ENCODE assay signal across 14 cellular contexts in the genomic region with DNA sequence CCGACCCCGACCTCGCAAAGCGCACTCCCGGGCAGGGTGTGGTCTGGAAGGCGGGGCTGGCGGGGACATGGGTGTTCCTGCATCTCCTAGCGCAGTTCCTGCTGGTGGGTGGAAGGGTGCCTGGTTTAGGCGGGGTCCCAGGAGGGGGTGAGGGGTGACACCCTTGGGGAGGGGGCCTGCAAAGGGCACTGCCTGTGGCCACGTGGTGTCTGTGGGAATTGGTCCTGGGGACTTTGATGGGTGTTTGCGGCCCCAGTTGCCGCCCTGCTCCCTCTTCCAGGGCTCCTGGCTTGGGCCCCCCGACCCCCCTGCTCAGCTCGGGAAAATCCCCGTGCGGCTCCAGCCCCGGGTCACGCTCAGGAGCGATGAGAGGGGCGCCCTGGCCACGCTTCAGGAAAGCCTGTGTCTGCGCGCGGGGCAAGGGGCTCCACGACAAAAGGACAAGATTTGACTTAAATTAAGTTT. TPM values are rescaled to one million over a fixed set of nuclear protein-coding genes. Genes with fewer than 3 reads are reported as not detected.
DNase-seq lines count a peak whose midpoint lies in the region; ATAC-seq and TF ChIP-seq lines count a peak whose summit lies in the region.
"Had no signal": no experiment of that assay in that cellular context is flagged by ENCODE, and none has a peak within 500 bp of the region (broad histone marks: within the 10 kb centered on the region; RNA-seq: fewer than 3 reads in every experiment).

No MANE protein-coding gene starts in this region.

- peaks cover 10% of the 10 kb centered on the region for H3K27me3 Mint-ChIP-seq in activated CD4-positive, alpha-beta T cell treated with anti-CD3 and anti-CD28 coated beads for 36 hours
- H3K27me3 Mint-ChIP-seq in memory B cell = peaks cover 8% of the 10 kb centered on the region

- no peaks in the 10 kb centered on the region for H3K36me3 ChIP-seq in OCI-LY3 (replicated peaks; ENCODE audit: low read depth, low read length)
- H3K36me3 ChIP-seq in thoracic aorta = peaks cover 19% of the 10 kb centered on the region
- no peaks in the 10 kb centered on the region for H3K36me3 ChIP-seq in prostate gland
- H3K36me3 ChIP-seq: transverse colon had no signal

- CTCF ChIA-PET in activated CD4-positive, alpha-beta T cell treated with anti-CD3 and anti-CD28 coated beads for 36 hours (lab: Charles Lee) = interaction anchor here (0.6 to 1.5 kb wide), 11 partner anchors 11 to 267 kb away, joined by 3 to 5 read pairs (median 3); no protein-coding TSS in a partner anchor

- H3K27me3 ChIP-seq in OCI-LY3 (ENCODE audit: low read depth, low read length) = no peaks in the 10 kb centered on the region
- H3K27me3 ChIP-seq in thoracic aorta (replicated peaks; ENCODE audit: insufficient read depth) = no peaks in the 10 kb centered on the region
- H3K27me3 ChIP-seq in prostate gland (replicated peaks; ENCODE audit: insufficient read depth) = no peaks in the 10 kb centered on the region

- H3K4me3 ChIP-seq in OCI-LY3 (ENCODE audit: low read length) (peak overlapping the region; percentile 82), thoracic aorta (no peak overlapping the region), prostate gland (no peak overlapping the region)
- H3K4me3 ChIP-seq: transverse colon had no signal

- no peaks in the 10 kb centered on the region for H3K9me3 ChIP-seq in OCI-LY3 (ENCODE audit: insufficient read depth, low read length)
- H3K9me3 ChIP-seq in thoracic aorta = no peaks in the 10 kb centered on the region
- H3K9me3 ChIP-seq in prostate gland = no peaks in the 10 kb centered on the region
- H3K9me3 ChIP-seq: heart left ventricle, SK-N-SH, transverse colon had no signal

- H3K4me1 ChIP-seq in OCI-LY3 (ENCODE audit: low read length) (no peaks in the 10 kb centered on the region), thoracic aorta (ENCODE audit: control insufficient read depth in 1 of 2, low read depth in 2 of 2) (peaks cover 0 to 3% of the 10 kb centered on the region in 2 donors), prostate gland (replicated peaks) (no peaks in the 10 kb centered on the region)

- peak; percentile 22 for DNase-seq in activated CD4-positive, alpha-beta T cell treated with anti-CD3 and anti-CD28 coated beads for 36 hours
- no peak for DNase-seq in activated CD4-positive, alpha-beta T cell treated with anti-CD3 and anti-CD28 coated beads, Interleukin-2, amount 50 U/mL, for 48 hours
- DNase-seq in memory B cell (ENCODE audit: low spot score in 2 of 2) (peak; percentile 26 to 31), thoracic aorta (ENCODE audit: low spot score) (no peak), prostate gland (ENCODE audit: low spot score) (no peak), NOMO-1 (lab: John Stamatoyannopoulos, UW; ENCODE audit: unreplicated experiment in 2 of 2) (no peak), COR-L47 (lab: John Stamatoyannopoulos, UW) (no peak)
- DNase-seq: activated CD4-positive, alpha-beta T cell treated with anti-CD3 and anti-CD28 coated beads, Interleukin-2, amount 10 ng/mL, durations not matched to agents 7 days and 5 days; transverse colon had no signal

- no peaks in the 10 kb centered on the region for H3K36me3 Mint-ChIP-seq in activated CD4-positive, alpha-beta T cell treated with anti-CD3 and anti-CD28 coated beads for 36 hours (ENCODE audit: low read depth)
- no peaks in the 10 kb centered on the region for H3K36me3 Mint-ChIP-seq in memory B cell
- H3K36me3 Mint-ChIP-seq: CD4-positive, CD25-positive, alpha-beta regulatory T cell had no signal

- H3K27ac Mint-ChIP-seq in activated CD4-positive, alpha-beta T cell treated with anti-CD3 and anti-CD28 coated beads for 36 hours = no peak overlapping the region
- H3K27ac Mint-ChIP-seq in memory B cell = peak overlapping the region; percentile 87
- H3K27ac Mint-ChIP-seq: activated CD4-positive, alpha-beta T cell treated with anti-CD3 and anti-CD28 coated beads, Interleukin-2, amount 10 ng/mL, durations not matched to agents 7 days and 5 days had no signal

- TF ChIP-seq POLR2A in prostate gland (IDR thresholded peaks at IDR 0.05) = no peak

- peak overlapping the region; percentile 65 for H3K9ac ChIP-seq in OCI-LY3 (ENCODE audit: low read length)
- H3K9ac ChIP-seq: SK-N-SH had no signal

- H4K20me1 ChIP-seq in OCI-LY3 (ENCODE audit: insufficient read depth, low read length) = no peaks in the 10 kb centered on the region

- ATAC-seq in activated CD4-positive, alpha-beta T cell treated with anti-CD3 and anti-CD28 coated beads for 36 hours = no peak
- ATAC-seq in memory B cell (ENCODE audit: low read depth) (peak; percentile 22), thoracic aorta (ENCODE audit: insufficient number of reproducible peaks, low FRiP score, low read depth) (no peak)

- H3K4me3 Mint-ChIP-seq in activated CD4-positive, alpha-beta T cell treated with anti-CD3 and anti-CD28 coated beads for 36 hours = no peak overlapping the region
- H3K4me3 Mint-ChIP-seq in memory B cell = peak overlapping the region; percentile 52
- H3K4me3 Mint-ChIP-seq: activated CD4-positive, alpha-beta T cell treated with anti-CD3 and anti-CD28 coated beads, Interleukin-2, amount 10 ng/mL, durations not matched to agents 7 days and 5 days; activated T-cell treated with anti-CD3 and anti-CD28 coated beads, Interleukin-2, amount 50 U/mL, for 4 hours had no signal

- H2AFZ ChIP-seq in OCI-LY3 (ENCODE audit: low read depth, low read length) = peak overlapping the region; percentile 90

- peak overlapping the region; percentile 100 for H3K4me2 ChIP-seq in OCI-LY3 (ENCODE audit: low read length)
- H3K4me2 ChIP-seq: SK-N-SH had no signal

- H3K9me3 Mint-ChIP-seq in activated CD4-positive, alpha-beta T cell treated with anti-CD3 and anti-CD28 coated beads for 36 hours (ENCODE audit: low read depth) = no peaks in the 10 kb centered on the region
- H3K9me3 Mint-ChIP-seq in memory B cell = no peaks in the 10 kb centered on the region
- H3K9me3 Mint-ChIP-seq: activated CD4-positive, alpha-beta T cell treated with anti-CD3 and anti-CD28 coated beads, Interleukin-2, amount 10 ng/mL, durations not matched to agents 7 days and 5 days; activated T-cell treated with anti-CD3 and anti-CD28 coated beads, Interleukin-2, amount 50 U/mL, for 4 hours had no signal

- intact Hi-C loops in activated CD4-positive, alpha-beta T cell treated with anti-CD3 and anti-CD28 coated beads for 36 hours (cut with DNase I, micrococcal nuclease) = loop anchor here (1.0 to 5.0 kb wide), 6 partner anchors 25 to 212 kb away; partner anchors contain the start of gene PDCD2L (in 1 of the 2)
- intact Hi-C loops in prostate gland (cut with DNase I) = loop anchor here (5.0 kb wide), 1 partner anchor 212 kb away; no protein-coding TSS in a partner anchor

- H3K4me1 Mint-ChIP-seq in activated CD4-positive, alpha-beta T cell treated with anti-CD3 and anti-CD28 coated beads for 36 hours = peaks cover 6% of the 10 kb centered on the region
- peaks cover 4% of the 10 kb centered on the region for H3K4me1 Mint-ChIP-seq in memory B cell

- H3K27ac ChIP-seq in OCI-LY3 (ENCODE audit: low read length) (no peak overlapping the region), thoracic aorta (peak overlapping the region; percentile 65 to 71), prostate gland (no peak overlapping the region)

- no peaks in the 10 kb centered on the region for H3K79me2 ChIP-seq in OCI-LY3 (ENCODE audit: low read length)

- POLR2A ChIA-PET in activated CD4-positive, alpha-beta T cell treated with anti-CD3 and anti-CD28 coated beads for 36 hours (lab: Charles Lee) = no interaction called here

- no peak for TF ChIP-seq CTCF in OCI-LY3 (IDR thresholded peaks at IDR 0.05; ENCODE audit: low read depth, low read length)
- TF ChIP-seq CTCF in thoracic aorta (IDR thresholded peaks at IDR 0.05) = no peak
- no peak for TF ChIP-seq CTCF in prostate gland (IDR thresholded peaks at IDR 0.05)

- WGBS in prostate gland = 80% methylated on average over 25 of the region's 25 CpGs

RNA-seq across cellular contexts. Expression of gene WTIP, which starts 19.1 kb away (rescaled TPM):
- 1 to 10 TPM in 1 of 2 experiments, under 1 TPM in 1; 0.60 to 1.0 TPM for total RNA-seq in activated CD4-positive, alpha-beta T cell treated with anti-CD3 and anti-CD28 coated beads for 36 hours
- total RNA-seq in thoracic aorta (100 to 1,000 TPM; 110 to 175 TPM), prostate gland (10 to 100 TPM; 22.9 to 40.8 TPM)

Comparison
In these comparisons a context has a peak if more than half of its experiments do, and no peak if none do; other contexts are left out.
1. DNase-seq: peak in activated CD4-positive, alpha-beta T cell treated with anti-CD3 and anti-CD28 coated beads for 36 hours (single experiment) and memory B cell (2 of 2); none in activated CD4-positive, alpha-beta T cell treated with anti-CD3 and anti-CD28 coated beads, Interleukin-2, amount 50 U/mL, for 48 hours (0 of 2), thoracic aorta (single experiment), prostate gland (single experiment), NOMO-1 (0 of 2) and COR-L47 (single experiment).
2. H3K27ac ChIP-seq: peak in thoracic aorta (2 of 2); none in OCI-LY3 (single experiment) and prostate gland (0 of 2).
3. RNA of gene WTIP, which starts 19.1 kb away (total RNA-seq): 110 to 175 TPM in thoracic aorta and 22.9 to 40.8 TPM in prostate gland; 0.60 to 1.0 TPM in activated CD4-positive, alpha-beta T cell treated with anti-CD3 and anti-CD28 coated beads for 36 hours; every median in the first group is over 10 times any median in the second.